ENCODE assay signal across 8 cellular contexts in genomic region chr18:26548144-26549102, GRCh38. TPM values are rescaled to one million over a fixed set of nuclear protein-coding genes. Genes with fewer than 3 reads are reported as not detected.
DNase-seq lines count a peak whose midpoint lies in the region; ATAC-seq, FAIRE-seq and TF ChIP-seq lines count a peak whose summit lies in the region.

Gene KCTD1, minus strand, starts transcription at chr18:26548553. Its CDS starts 17 bp downstream, at chr18:26548536.

- no peaks in the 10 kb centered on the region for H3K27me3 ChIP-seq in HCT116 (ENCODE audit: insufficient read depth, low read length)
- H3K27me3 ChIP-seq in SK-N-SH (ENCODE audit: insufficient read depth): no peaks in the 10 kb centered on the region
- H3K27me3 ChIP-seq in pancreas: no peaks in the 10 kb centered on the region
- H3K27me3 ChIP-seq in tibial nerve: peaks cover 0 to 9% of the 10 kb centered on the region in 2 donors

- intact Hi-C loops in HCT116 (cut with micrococcal nuclease): loop anchor here (5.0 kb wide), 2 partner anchors 66 to 121 kb away; no protein-coding TSS in a partner anchor
- intact Hi-C loops in Right ventricle myocardium superior (cut with DNase I): loop anchor here (5.0 to 10.0 kb wide), 2 partner anchors 86 to 164 kb away; no protein-coding TSS in a partner anchor
- intact Hi-C loops in pancreas (cut with DNase I): loop anchor here in 1 of 3 donors (10.0 kb wide), 1 partner anchor 64 kb away; no protein-coding TSS in a partner anchor

- H2AFZ ChIP-seq in HCT116 (ENCODE audit: low read depth, low read length, poor library complexity, severe bottlenecking) (no peak within 1 kb of the TSS), SK-N-SH (ENCODE audit: low read depth) (peak within 1 kb of the TSS; percentile 90)

- no peak within 1 kb of the TSS for H3K27ac Mint-ChIP-seq in activated naive CD8-positive, alpha-beta T cell treated with anti-CD3 and anti-CD28 coated beads for 36 hours

- H3K9me2 ChIP-seq in HCT116 (ENCODE audit: insufficient read depth) (no peaks in the 10 kb centered on the region), SK-N-SH (no peaks in the 10 kb centered on the region)

- BruUV-seq in HCT116 (replicated peaks; lab: Mats Ljungman, UMichigan): no TSS peak

- H3K9ac ChIP-seq in HCT116 (ENCODE audit: low read length) (peak within 1 kb of the TSS; percentile 76), SK-N-SH (peak within 1 kb of the TSS; percentile 83)

- TF ChIP-seq CTCF in HCT116 (IDR thresholded peaks at IDR 0.05 in 2 of 3, conservative IDR thresholded peaks at IDR 0.05 in 1 of 3; ENCODE audit: borderline replicate concordance in 1 of 3, insufficient read depth in 1 of 3, low read depth in 2 of 3, low read length in 2 of 3) (no peak), SK-N-SH (IDR thresholded peaks at IDR 0.05) (no peak), pancreas (IDR thresholded peaks at IDR 0.05) (no peak), tibial nerve (IDR thresholded peaks at IDR 0.05) (peak in 2 of 5 experiments; percentile 1 to 22)

- H3K79me2 ChIP-seq in HCT116 (ENCODE audit: insufficient read depth, low read length) (peaks cover 33% of the 10 kb centered on the region), SK-N-SH (ENCODE audit: insufficient read depth) (peaks cover 43% of the 10 kb centered on the region; the same call in 1 of the 2 replicates)

- peak within 1 kb of the TSS; percentile 68 to 73 for H3K4me3 ChIP-seq in HCT116 (replicated peaks in 1 of 2; ENCODE audit: low read depth in 1 of 2, low read length in 2 of 2)
- H3K4me3 ChIP-seq in SK-N-SH (ENCODE audit: low read depth in 2 of 2, low read length in 1 of 2): peak within 1 kb of the TSS; percentile 81 to 89
- peak within 1 kb of the TSS; percentile 71 to 86 (median 76) for H3K4me3 ChIP-seq in pancreas
- H3K4me3 ChIP-seq in tibial nerve: peak within 1 kb of the TSS; percentile 50 to 78 (median 57)

- peak within 1 kb of the TSS; percentile 88 for H3K4me3 Mint-ChIP-seq in activated naive CD8-positive, alpha-beta T cell treated with anti-CD3 and anti-CD28 coated beads for 36 hours

- no peak for TF ChIP-seq RAD21 in HCT116 (IDR thresholded peaks at IDR 0.05; ENCODE audit: low read depth)
- no peak for TF ChIP-seq RAD21 in SK-N-SH (IDR thresholded peaks at IDR 0.05; ENCODE audit: low read length)

- POLR2A ChIA-PET in HCT116 (lab: Charles Lee) (interaction anchor here (0.6 to 2.2 kb wide), 6 partner anchors 15 to 99 kb away, joined by 3 to 18 read pairs (median 5); no protein-coding TSS in a partner anchor), SK-N-SH (lab: Yijun Ruan, JAX) (interaction anchor here (0.6 to 2.4 kb wide), 10 partner anchors 11 to 224 kb away, joined by 3 to 11 read pairs (median 4); no protein-coding TSS in a partner anchor)

- ATAC-seq in HCT116 (peak; percentile 51), Right ventricle myocardium superior (ENCODE audit: poor library complexity) (peak; percentile 68), pancreas (peak; percentile 62 to 81 (median 70))

- WGBS in SK-N-SH (ENCODE audit: low lambda C conversion rate): 1% methylated on average over 83 of the region's 89 CpGs
- 1% methylated on average over 59 to 89 of the region's 89 CpGs for WGBS in pancreas, 2 donors
- 0 to 1% methylated on average over 70 to 83 of the region's 89 CpGs for WGBS in tibial nerve, 2 donors

- peaks cover 1% of the 10 kb centered on the region for H3K9me3 Mint-ChIP-seq in activated naive CD8-positive, alpha-beta T cell treated with anti-CD3 and anti-CD28 coated beads for 36 hours

- H3K27ac ChIP-seq in HCT116 (ENCODE audit: low read depth, low read length) (peak within 1 kb of the TSS; percentile 88), SK-N-SH (ENCODE audit: low read depth in 2 of 2, low read length in 1 of 2) (peak within 1 kb of the TSS; percentile 64 to 85), pancreas (peak within 1 kb of the TSS; percentile 53 to 85 (median 74)), tibial nerve (peak within 1 kb of the TSS; percentile 86 to 98 (median 92))

- H4K20me1 ChIP-seq in HCT116 (ENCODE audit: insufficient read depth): no peaks in the 10 kb centered on the region
- H4K20me1 ChIP-seq in SK-N-SH (ENCODE audit: insufficient read depth): no peaks in the 10 kb centered on the region; the same call in 1 of the 2 replicates

- H3K9me3 ChIP-seq in HCT116 (ENCODE audit: control insufficient read depth in 1 of 2, insufficient read depth in 1 of 2, low read depth in 1 of 2, low read length in 2 of 2) (no peaks in the 10 kb centered on the region), SK-N-SH (no peaks in the 10 kb centered on the region), pancreas (no peaks in the 10 kb centered on the region), tibial nerve (no peaks in the 10 kb centered on the region)

- no peaks in the 10 kb centered on the region for H3K36me3 ChIP-seq in HCT116 (ENCODE audit: control insufficient read depth in 1 of 2, insufficient read depth in 2 of 2, low read length in 2 of 2)
- H3K36me3 ChIP-seq in SK-N-SH (replicated peaks in 1 of 2; ENCODE audit: control insufficient read depth in 1 of 2, insufficient read depth in 2 of 2, low read length in 1 of 2): peaks cover 0 to 2% of the 10 kb centered on the region in 2 experiments
- H3K36me3 ChIP-seq in pancreas: no peaks in the 10 kb centered on the region
- no peaks in the 10 kb centered on the region for H3K36me3 ChIP-seq in tibial nerve

- TF ChIP-seq POLR2A in HCT116 (IDR thresholded peaks at IDR 0.05; ENCODE audit: borderline replicate concordance, extremely low read depth, insufficient read depth, insufficient read length) (no peak), tibial nerve (IDR thresholded peaks at IDR 0.05) (peak in 1 of 2 donors; percentile 9)

- H3K27me3 Mint-ChIP-seq in activated naive CD8-positive, alpha-beta T cell treated with anti-CD3 and anti-CD28 coated beads for 36 hours: peaks cover 45% of the 10 kb centered on the region

- no peak for FAIRE-seq in pancreas (lab: Jason Lieb, UNC)

- H3F3A ChIP-seq in SK-N-SH (replicated peaks; ENCODE audit: insufficient read depth): no peaks in the 10 kb centered on the region

- TF ChIP-seq EP300 in SK-N-SH (IDR thresholded peaks at IDR 0.05; ENCODE audit: borderline replicate concordance in 1 of 2, low read depth in 1 of 2, low read length in 1 of 2): no peak
- peak in 1 of 2 donors; percentile 55 for TF ChIP-seq EP300 in tibial nerve (IDR thresholded peaks at IDR 0.05)

- H3K4me1 Mint-ChIP-seq in activated naive CD8-positive, alpha-beta T cell treated with anti-CD3 and anti-CD28 coated beads for 36 hours: peaks cover 27% of the 10 kb centered on the region

- RAD21 ChIA-PET in HCT116 (lab: Charles Lee; ENCODE audit: low non-redundant PET in 1 of 2, low total read pairs in 2 of 2, uncharacterized antibody in 2 of 2, unreplicated experiment in 2 of 2): interaction anchor here in 1 of 2 experiments (0.6 to 0.7 kb wide), 2 partner anchors 48 to 185 kb away, joined by 4 to 10 read pairs; no protein-coding TSS in a partner anchor

- peaks cover 13% of the 10 kb centered on the region for H3K36me3 Mint-ChIP-seq in activated naive CD8-positive, alpha-beta T cell treated with anti-CD3 and anti-CD28 coated beads for 36 hours

- peaks cover 8 to 17% of the 10 kb centered on the region in 2 experiments; a peak in 3 of 4 replicates for H3K4me1 ChIP-seq in HCT116 (ENCODE audit: control insufficient read depth in 1 of 2, insufficient read depth in 2 of 2, low read length in 2 of 2)
- peaks cover 9 to 34% of the 10 kb centered on the region in 2 experiments; a peak in 3 of 4 replicates for H3K4me1 ChIP-seq in SK-N-SH (ENCODE audit: control insufficient read depth in 1 of 2, insufficient read depth in 2 of 2, low read depth in 1 of 2, low read length in 1 of 2)
- peaks cover 0 to 34% (median 22%) of the 10 kb centered on the region in 3 donors for H3K4me1 ChIP-seq in pancreas
- peaks cover 0 to 62% (median 8%) of the 10 kb centered on the region in 4 donors for H3K4me1 ChIP-seq in tibial nerve

- H3K4me2 ChIP-seq in HCT116 (ENCODE audit: low read length) (peak within 1 kb of the TSS; percentile 98), SK-N-SH (peak within 1 kb of the TSS; percentile 98)

- CTCF ChIA-PET in HCT116 (lab: Charles Lee): interaction anchor here (0.5 to 1.9 kb wide), 5 partner anchors 11 to 165 kb away, joined by 4 to 6 read pairs (median 6); no protein-coding TSS in a partner anchor
- CTCF ChIA-PET in SK-N-SH (lab: Yijun Ruan, JAX): interaction anchor here (0.6 to 4.8 kb wide), 37 partner anchors 8 to 241 kb away, joined by 3 to 30 read pairs (median 5); no protein-coding TSS in a partner anchor

- DNase-seq in GM04504 (ENCODE audit: low read depth) (peak; percentile 67), HCT116 (ENCODE audit: low read depth, low spot score) (peak; percentile 56), MV-4-11 (lab: John Stamatoyannopoulos, UW) (peak; percentile 83), SK-N-SH (peak; percentile 94), Right ventricle myocardium superior (peak; percentile 90), pancreas (peak; percentile 81 to 95 (median 86)), tibial nerve (ENCODE audit: low spot score in 2 of 2) (peak; percentile 40 to 65)
- DNase-seq in activated naive CD8-positive, alpha-beta T cell treated with anti-CD3 and anti-CD28 coated beads for 36 hours: peak; percentile 79

TF ChIP-seq in HCT116, 20 proteins besides CTCF, POLR2A, EP300 and RAD21 (continues in another document):
- TF ChIP-seq POLR2AphosphoS5 (IDR thresholded peaks at IDR 0.05; ENCODE audit: low read depth, low read length) (peak; percentile 46), MAX (IDR thresholded peaks at IDR 0.05) (peak; percentile 41; the same call in 1 of the 2 replicates), SIN3A (IDR thresholded peaks at IDR 0.05; ENCODE audit: low read depth) (no peak)

TF ChIP-seq in SK-N-SH, 30 proteins besides CTCF, POLR2A, EP300 and RAD21 (continues in another document):
- TF ChIP-seq PBX3 (IDR thresholded peaks at IDR 0.05) (no peak), RFX5 (IDR thresholded peaks at IDR 0.05; ENCODE audit: low read length) (no peak), EZH2phosphoT487 (IDR thresholded peaks at IDR 0.05; ENCODE audit: borderline replicate concordance, low read depth) (no peak)

RNA-seq across cellular contexts. Expression of gene KCTD1, which starts in this region (rescaled TPM):
- total RNA-seq in HCT116 (2021; ENCODE audit: unreplicated experiment) (16.8 TPM), Right ventricle myocardium superior (16.1 TPM), pancreas (10 to 100 TPM in 1 of 6 donors, 1 to 10 TPM in 5; 6.8 to 16.8 (median 9.0) TPM), tibial nerve (10 to 100 TPM; 33.6 to 42.0 (median 39.4) TPM)
- polyA plus RNA-seq in HCT116 (2012): 13.1 and 13.7 TPM in 2 replicates
- polyA plus RNA-seq in SK-N-SH (2012; rRNA removed) (6.4 and 12.8 TPM in 2 replicates), pancreas (1 to 10 TPM; 4.3 to 6.4 TPM)
- polyA plus RNA-seq in SK-N-SH (2012; cell fraction: cytosol; rRNA removed): 12.7 and 15.4 TPM in 2 replicates
- polyA plus RNA-seq in SK-N-SH (2012; cell fraction: nucleus; rRNA removed): 11.7 and 14.7 TPM in 2 replicates
- total RNA-seq in activated naive CD8-positive, alpha-beta T cell treated with anti-CD3 and anti-CD28 coated beads for 36 hours: 1 to 10 TPM; 3.4 to 4.2 TPM

Comparison
In these comparisons a context has a peak if more than half of its experiments do, and no peak if none do; other contexts are left out.
1. Peak in every context shown above with its lines: DNase-seq, ATAC-seq, H3K4me3 ChIP-seq and H3K27ac ChIP-seq.